ENCODE assay signal across 26 cellular contexts in the genomic region with DNA sequence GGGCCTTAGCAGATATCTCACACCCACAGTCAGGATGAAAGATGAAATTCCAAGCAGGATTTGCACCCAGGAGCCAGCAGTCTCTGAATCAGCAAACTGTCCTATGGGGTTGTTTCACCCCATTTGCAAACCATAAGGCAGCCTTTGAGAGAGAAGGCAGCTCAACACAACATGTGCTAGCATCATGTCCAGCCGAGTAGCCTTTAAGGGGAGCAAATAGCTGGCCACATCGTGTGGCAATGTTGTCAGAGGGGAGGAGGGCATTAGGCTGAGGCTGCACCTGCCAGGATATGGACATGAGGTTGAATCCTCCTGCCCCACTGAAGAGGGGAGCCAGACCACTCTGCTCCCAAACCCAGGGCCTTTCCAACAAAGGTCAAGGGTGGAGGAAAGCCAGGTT. TPM values are rescaled to one million over a fixed set of nuclear protein-coding genes. Genes with fewer than 3 reads are reported as not detected.
DNase-seq lines count a peak whose midpoint lies in the region; ATAC-seq and TF ChIP-seq lines count a peak whose summit lies in the region.
"Had no signal": no experiment of that assay in that cellular context is flagged by ENCODE, and none has a peak within 500 bp of the region (broad histone marks: within the 10 kb centered on the region; RNA-seq: fewer than 3 reads in every experiment).

No MANE protein-coding gene starts in this region.

- TF ChIP-seq CTCF in colonic mucosa (IDR thresholded peaks at IDR 0.05): no peak
- no peak for TF ChIP-seq CTCF in endodermal cell (conservative IDR thresholded peaks at IDR 0.05)
- TF ChIP-seq CTCF in type B pancreatic cell (conservative IDR thresholded peaks at IDR 0.05): no peak

- ATAC-seq in left ventricle myocardium superior: no peak
- ATAC-seq in HG03354 (IDR thresholded peaks at IDR 0.05; ENCODE audit: poor library complexity, severe bottlenecking, unreplicated experiment): no peak
- ATAC-seq in GM18870 (IDR thresholded peaks at IDR 0.05; ENCODE audit: unreplicated experiment): no peak
- ATAC-seq: GM12878 had no signal

- H3K9me3 ChIP-seq in colonic mucosa (no peaks in the 10 kb centered on the region), endodermal cell (ENCODE audit: control insufficient read depth, low read length) (no peaks in the 10 kb centered on the region)
- H3K9me3 ChIP-seq: BE2C, BLaER1 had no signal

- intact Hi-C loops in cardiac septum (cut with DNase I) (no loop called here), left ventricle myocardium superior (cut with micrococcal nuclease) (no loop called here), colonic mucosa (cut with DNase I) (no loop called here)

- peaks cover 4% of the 10 kb centered on the region for H3K27me3 ChIP-seq in colonic mucosa
- H3K27me3 ChIP-seq in endodermal cell (ENCODE audit: control insufficient read depth, insufficient read depth, low read length, poor library complexity, severe bottlenecking): no peaks in the 10 kb centered on the region
- H3K27me3 ChIP-seq: BE2C had no signal

- peaks cover 50% of the 10 kb centered on the region for H3K9me3 Mint-ChIP-seq in endodermal cell
- no peaks in the 10 kb centered on the region for H3K9me3 Mint-ChIP-seq in type B pancreatic cell
- H3K9me3 Mint-ChIP-seq: CD4-positive, alpha-beta memory T cell; CD8-positive, alpha-beta memory T cell had no signal

- H3K4me1 ChIP-seq in colonic mucosa (no peaks in the 10 kb centered on the region), endodermal cell (ENCODE audit: control insufficient read depth, insufficient read depth, low read length) (no peaks in the 10 kb centered on the region)
- H3K4me1 ChIP-seq: BE2C, BLaER1 had no signal

- H3K27me3 Mint-ChIP-seq in endodermal cell (ENCODE audit: insufficient read depth) (peaks cover 4% of the 10 kb centered on the region), type B pancreatic cell (no peaks in the 10 kb centered on the region)
- H3K27me3 Mint-ChIP-seq: CD4-positive, alpha-beta memory T cell had no signal

- H3K36me3 Mint-ChIP-seq in endodermal cell (ENCODE audit: low read depth): no peaks in the 10 kb centered on the region
- H3K36me3 Mint-ChIP-seq in type B pancreatic cell: no peaks in the 10 kb centered on the region
- H3K36me3 Mint-ChIP-seq: CD14-positive monocyte; CD4-positive, alpha-beta memory T cell; CD4-positive, CD25-positive, alpha-beta regulatory T cell; CD8-positive, alpha-beta memory T cell had no signal

- no peaks in the 10 kb centered on the region for H3K4me1 Mint-ChIP-seq in endodermal cell
- no peaks in the 10 kb centered on the region for H3K4me1 Mint-ChIP-seq in type B pancreatic cell (ENCODE audit: unreplicated experiment)
- H3K4me1 Mint-ChIP-seq: CD4-positive, alpha-beta memory T cell; CD4-positive, CD25-positive, alpha-beta regulatory T cell; CD8-positive, alpha-beta memory T cell had no signal

- H3K4me3 ChIP-seq in colonic mucosa: no peak overlapping the region
- no peak overlapping the region for H3K4me3 ChIP-seq in endodermal cell (ENCODE audit: low read length)
- H3K4me3 ChIP-seq: BLaER1, GM12878 had no signal

- H3K4me3 Mint-ChIP-seq in endodermal cell (no peak overlapping the region), type B pancreatic cell (no peak overlapping the region)
- H3K4me3 Mint-ChIP-seq: CD14-positive monocyte; CD4-positive, alpha-beta memory T cell; CD4-positive, CD25-positive, alpha-beta regulatory T cell; CD8-positive, alpha-beta memory T cell had no signal

- H3K9ac ChIP-seq in colonic mucosa (ENCODE audit: low read depth in 2 of 2, low read length in 2 of 2): no peak overlapping the region
- no peak overlapping the region for H3K9ac ChIP-seq in endodermal cell (ENCODE audit: extremely low read depth, low read length, poor library complexity, severe bottlenecking)
- H3K9ac ChIP-seq: BLaER1 had no signal

- 83% methylated on average over 2 of the region's 2 CpGs; no CpG with 5 or more reads in 1 of the 2 experiments for WGBS in endodermal cell (ENCODE audit: insufficient coverage in 1 of 2, insufficient read length in 1 of 2), 2 experiments

- DNase-seq in cardiac septum (ENCODE audit: low spot score): peak; percentile 61
- no peak for DNase-seq in left ventricle myocardium superior
- DNase-seq in colonic mucosa: peak; percentile 10
- DNase-seq in endodermal cell: peak; percentile 25
- DNase-seq in type B pancreatic cell (ENCODE audit: extremely low spot score, unreplicated experiment): peak; percentile 34
- DNase-seq in Kasumi-1 (lab: John Stamatoyannopoulos, UW): no peak
- DNase-seq: 8988T; ACHN; BE2C; C1 segment of cervical spinal cord; CD4-positive, alpha-beta memory T cell; CD4-positive, CD25-positive, alpha-beta regulatory T cell; CD8-positive, alpha-beta memory T cell; COR-L47; DMS 273 treated with DMSO at 0.1 percent for 48 hours; DMS153; DMS53; DMS79; DND-41; EL; GDM1 had no signal

- no peak overlapping the region for H3K27ac Mint-ChIP-seq in endodermal cell
- H3K27ac Mint-ChIP-seq in type B pancreatic cell: no peak overlapping the region
- H3K27ac Mint-ChIP-seq: CD4-positive, alpha-beta memory T cell; CD4-positive, CD25-positive, alpha-beta regulatory T cell had no signal

- no peak overlapping the region for H3K27ac ChIP-seq in colonic mucosa
- H3K27ac ChIP-seq in endodermal cell (ENCODE audit: low read depth, low read length): no peak overlapping the region
- H3K27ac ChIP-seq: BLaER1 had no signal

- no peaks in the 10 kb centered on the region for H3K36me3 ChIP-seq in colonic mucosa
- no peaks in the 10 kb centered on the region for H3K36me3 ChIP-seq in endodermal cell (ENCODE audit: control insufficient read depth, insufficient read depth, low read length)
- H3K36me3 ChIP-seq: BE2C, BLaER1 had no signal

RNA-seq across cellular contexts. Expression of a gene that starts 20.6 kb away (rescaled TPM):
- total RNA-seq in cardiac septum: 18.8 TPM
- 11.7 TPM for total RNA-seq in left ventricle myocardium superior
- 1 to 10 TPM; 9.3 to 9.8 TPM for total RNA-seq in colonic mucosa
- total RNA-seq in endodermal cell: 10 to 100 TPM; 32.0 to 32.6 TPM
- 56.6 TPM for polyA plus RNA-seq in endodermal cell (2013, experiment 1 of 2)
- 53.0 TPM for polyA plus RNA-seq in endodermal cell (2013, experiment 2 of 2)
- total RNA-seq in type B pancreatic cell (ENCODE audit: low replicate concordance): 47.5 and 50.6 TPM in 2 replicates

Comparison
In these comparisons a context has a peak if more than half of its experiments do, and no peak if none do; other contexts are left out.
1. DNase-seq: peak in cardiac septum (single experiment), colonic mucosa (single experiment), endodermal cell (single experiment) and type B pancreatic cell (single experiment); none in left ventricle myocardium superior (single experiment) and Kasumi-1 (0 of 2).